ENCODE assay signal across 18 cellular contexts in the genomic region with DNA sequence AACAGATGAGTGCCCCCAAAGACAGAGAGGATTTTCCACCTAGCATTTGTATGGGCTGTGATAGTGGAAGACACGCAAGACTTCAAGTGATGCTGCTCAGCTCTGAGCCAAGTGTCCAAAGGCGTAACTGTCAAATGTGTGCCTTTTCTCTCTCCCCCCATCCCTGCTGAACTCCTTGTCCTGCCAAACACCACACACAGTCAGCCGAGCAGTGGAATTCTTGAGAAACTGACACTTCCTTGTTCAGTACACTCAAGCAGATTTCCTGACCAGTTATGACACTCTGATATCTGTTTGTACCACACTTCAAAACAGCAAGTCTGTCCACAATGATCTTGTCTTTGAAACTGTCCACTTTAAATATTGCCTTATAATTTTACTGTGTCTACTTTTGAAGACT.
DNase-seq lines count a peak whose midpoint lies in the region; ATAC-seq and TF ChIP-seq lines count a peak whose summit lies in the region.
"Had no signal": no experiment of that assay in that cellular context is flagged by ENCODE, and none has a peak within 500 bp of the region (broad histone marks: within the 10 kb centered on the region; RNA-seq: fewer than 3 reads in every experiment).

No MANE protein-coding gene starts in this region.

- no peak for TF ChIP-seq CTCF in natural killer cell (IDR thresholded peaks at IDR 0.05)

- ATAC-seq in stimulated activated naive CD8-positive, alpha-beta T cell treated with anti-CD3 and anti-CD28 coated beads, Interleukin-15, Interleukin-2, amounts not matched to agents 100 U/mL and 50 U/mL, for 24 hours = no peak
- ATAC-seq in activated T-helper 17 cell treated with anti-CD3 and anti-CD28 coated beads, Interleukin-2, amount 50 U/mL, for 72 hours (replicated peaks) = no peak
- ATAC-seq in natural killer cell = peak; percentile 22 to 54 (median 36)
- ATAC-seq in HG02840 (IDR thresholded peaks at IDR 0.05; ENCODE audit: low FRiP score, unreplicated experiment) = no peak
- no peak for ATAC-seq in HG02852 (IDR thresholded peaks at IDR 0.05; ENCODE audit: unreplicated experiment)
- no peak for ATAC-seq in GM21723 (IDR thresholded peaks at IDR 0.05; ENCODE audit: unreplicated experiment)
- ATAC-seq: HCT116, Panc1, WTC11 had no signal

- intact Hi-C loops in natural killer cell (cut with micrococcal nuclease) = loop anchor here (5.0 kb wide), 1 partner anchor 35 kb away; no protein-coding TSS in a partner anchor

- H3K4me3 Mint-ChIP-seq in stimulated activated naive CD8-positive, alpha-beta T cell treated with anti-CD3 and anti-CD28 coated beads, Interleukin-15, Interleukin-2, amounts not matched to agents 100 ng/mL and 50 ng/mL, for 24 hours = no peak overlapping the region
- H3K4me3 Mint-ChIP-seq in activated T-helper 17 cell treated with anti-CD3 and anti-CD28 coated beads, Interleukin-2, amount 50 U/mL, for 72 hours = peak overlapping the region; percentile 48
- peak overlapping the region; percentile 70 for H3K4me3 Mint-ChIP-seq in natural killer cell
- H3K4me3 Mint-ChIP-seq: memory B cell, WTC11 had no signal

- H3K27me3 Mint-ChIP-seq in stimulated activated naive CD8-positive, alpha-beta T cell treated with anti-CD3 and anti-CD28 coated beads, Interleukin-15, Interleukin-2, amounts not matched to agents 100 ng/mL and 50 ng/mL, for 24 hours = no peaks in the 10 kb centered on the region
- no peaks in the 10 kb centered on the region for H3K27me3 Mint-ChIP-seq in activated T-helper 17 cell treated with anti-CD3 and anti-CD28 coated beads, Interleukin-2, amount 50 U/mL, for 72 hours
- no peaks in the 10 kb centered on the region for H3K27me3 Mint-ChIP-seq in natural killer cell (ENCODE audit: low read depth in 2 of 2)

- peaks cover 74% of the 10 kb centered on the region for H3K4me1 Mint-ChIP-seq in stimulated activated naive CD8-positive, alpha-beta T cell treated with anti-CD3 and anti-CD28 coated beads, Interleukin-15, Interleukin-2, amounts not matched to agents 100 ng/mL and 50 ng/mL, for 24 hours (ENCODE audit: low read depth)
- H3K4me1 Mint-ChIP-seq in activated T-helper 17 cell treated with anti-CD3 and anti-CD28 coated beads, Interleukin-2, amount 50 U/mL, for 72 hours = peaks cover 56% of the 10 kb centered on the region
- H3K4me1 Mint-ChIP-seq in natural killer cell = peaks cover 83 to 91% of the 10 kb centered on the region in 2 donors

- H3K36me3 Mint-ChIP-seq in stimulated activated naive CD8-positive, alpha-beta T cell treated with anti-CD3 and anti-CD28 coated beads, Interleukin-15, Interleukin-2, amounts not matched to agents 100 ng/mL and 50 ng/mL, for 24 hours (ENCODE audit: low read depth) = no peaks in the 10 kb centered on the region
- no peaks in the 10 kb centered on the region for H3K36me3 Mint-ChIP-seq in activated T-helper 17 cell treated with anti-CD3 and anti-CD28 coated beads, Interleukin-2, amount 50 U/mL, for 72 hours (ENCODE audit: low read depth)
- H3K36me3 Mint-ChIP-seq in natural killer cell = no peaks in the 10 kb centered on the region
- H3K36me3 Mint-ChIP-seq: memory B cell had no signal

- no peak for DNase-seq in stimulated activated naive CD8-positive, alpha-beta T cell treated with anti-CD3 and anti-CD28 coated beads, Interleukin-15, Interleukin-2, amounts not matched to agents 100 U/mL and 50 U/mL, for 24 hours
- DNase-seq in natural killer cell (no peak), activated T-cell treated with anti-CD3 and anti-CD28 coated beads for 4 hours (no peak)
- DNase-seq: caudate nucleus; NCI-H1105; NCI-H82; sigmoid colon; SK-N-SH; stimulated activated CD4-positive, alpha-beta T cell treated with anti-CD3 and anti-CD28 coated beads, Interleukin-4, amount 100 ng/mL, for 1 hour had no signal

- H3K27ac Mint-ChIP-seq in stimulated activated naive CD8-positive, alpha-beta T cell treated with anti-CD3 and anti-CD28 coated beads, Interleukin-15, Interleukin-2, amounts not matched to agents 100 ng/mL and 50 ng/mL, for 24 hours = peak overlapping the region; percentile 10
- H3K27ac Mint-ChIP-seq in activated T-helper 17 cell treated with anti-CD3 and anti-CD28 coated beads, Interleukin-2, amount 50 U/mL, for 72 hours = peak overlapping the region; percentile 81
- peak overlapping the region; percentile 88 to 91 for H3K27ac Mint-ChIP-seq in natural killer cell
- H3K27ac Mint-ChIP-seq: memory B cell, WTC11 had no signal

- peaks cover 11% of the 10 kb centered on the region for H3K9me3 Mint-ChIP-seq in stimulated activated naive CD8-positive, alpha-beta T cell treated with anti-CD3 and anti-CD28 coated beads, Interleukin-15, Interleukin-2, amounts not matched to agents 100 ng/mL and 50 ng/mL, for 24 hours
- H3K9me3 Mint-ChIP-seq in activated T-helper 17 cell treated with anti-CD3 and anti-CD28 coated beads, Interleukin-2, amount 50 U/mL, for 72 hours = peaks cover 6% of the 10 kb centered on the region
- peaks cover 0 to 3% of the 10 kb centered on the region in 2 donors for H3K9me3 Mint-ChIP-seq in natural killer cell
- H3K9me3 Mint-ChIP-seq: memory B cell had no signal

Comparison
In these comparisons a context has a peak if more than half of its experiments do, and no peak if none do; other contexts are left out.
1. H3K27ac Mint-ChIP-seq: peak in every context shown above with its lines; median percentile 90 in natural killer cell; 81 in activated T-helper 17 cell treated with anti-CD3 and anti-CD28 coated beads, Interleukin-2, amount 50 U/mL, for 72 hours; 10 in stimulated activated naive CD8-positive, alpha-beta T cell treated with anti-CD3 and anti-CD28 coated beads, Interleukin-15, Interleukin-2, amounts not matched to agents 100 ng/mL and 50 ng/mL, for 24 hours.
2. ATAC-seq: peak in natural killer cell (3 of 3); none in stimulated activated naive CD8-positive, alpha-beta T cell treated with anti-CD3 and anti-CD28 coated beads, Interleukin-15, Interleukin-2, amounts not matched to agents 100 U/mL and 50 U/mL, for 24 hours (single experiment), activated T-helper 17 cell treated with anti-CD3 and anti-CD28 coated beads, Interleukin-2, amount 50 U/mL, for 72 hours (single experiment), HG02840 (single experiment), HG02852 (single experiment) and GM21723 (single experiment).